In the genomic region with DNA sequence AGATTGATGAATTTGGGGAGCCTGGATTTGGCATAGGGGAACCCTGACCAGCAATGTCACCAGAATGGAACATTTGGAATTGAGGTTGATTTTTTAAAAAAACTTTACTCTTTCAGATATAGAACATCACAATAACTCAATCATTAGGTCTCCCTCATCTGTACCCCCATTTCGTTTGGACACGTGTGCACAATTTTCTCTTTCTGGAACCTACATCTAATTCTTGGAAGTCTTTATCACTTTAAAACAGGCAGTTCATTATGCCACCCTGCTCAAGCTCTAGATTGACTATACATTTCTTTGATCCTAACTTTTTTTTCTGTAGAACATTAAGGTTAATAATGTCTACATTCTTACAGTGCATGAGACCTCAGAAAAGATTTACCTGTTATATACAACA, we compare ENCODE assay signal across 18 cellular contexts. TPM values are rescaled to one million over a fixed set of nuclear protein-coding genes. Genes with fewer than 3 reads are reported as not detected.
DNase-seq lines count a peak whose midpoint lies in the region; ATAC-seq and TF ChIP-seq lines count a peak whose summit lies in the region.
"Had no signal": no experiment of that assay in that cellular context is flagged by ENCODE, and none has a peak within 500 bp of the region (broad histone marks: within the 10 kb centered on the region; RNA-seq: fewer than 3 reads in every experiment).

No MANE protein-coding gene starts in this region.

- H3K36me3 ChIP-seq in ACC112 (ENCODE audit: insufficient read depth, low read length): no peaks in the 10 kb centered on the region
- H3K36me3 ChIP-seq in SJSA1: no peaks in the 10 kb centered on the region
- H3K36me3 ChIP-seq in esophagus muscularis mucosa: no peaks in the 10 kb centered on the region
- H3K36me3 ChIP-seq in skeletal muscle satellite cell (ENCODE audit: insufficient read depth, low read length): no peaks in the 10 kb centered on the region
- H3K36me3 ChIP-seq: left lung had no signal

- peaks cover 2% of the 10 kb centered on the region for H3K27me3 Mint-ChIP-seq in activated T-cell treated with anti-CD3 and anti-CD28 coated beads, Interleukin-2, amount 50 U/mL, for 4 hours (ENCODE audit: low read depth)
- H3K27me3 Mint-ChIP-seq: CD4-positive, alpha-beta T cell had no signal

- peak overlapping the region; percentile 56 for H3K4me2 ChIP-seq in skeletal muscle satellite cell (ENCODE audit: low read length)

- H3K4me3 ChIP-seq in ACC112 (ENCODE audit: low read depth, low read length) (no peak overlapping the region), SJSA1 (no peak overlapping the region), esophagus muscularis mucosa (no peak overlapping the region), skeletal muscle satellite cell (ENCODE audit: low read length) (no peak overlapping the region)
- H3K4me3 ChIP-seq: left lung, skin epidermis had no signal

- no peaks in the 10 kb centered on the region for H3K9me3 Mint-ChIP-seq in activated T-cell treated with anti-CD3 and anti-CD28 coated beads, Interleukin-2, amount 50 U/mL, for 4 hours
- H3K9me3 Mint-ChIP-seq: activated naive CD4-positive, alpha-beta T cell treated with anti-CD3 and anti-CD28 coated beads for 36 hours; CD4-positive, alpha-beta T cell; IgD-negative memory B cell had no signal

- ATAC-seq in activated T-cell treated with anti-CD3 and anti-CD28 coated beads, Interleukin-2, amount 50 U/mL, for 4 hours: no peak
- ATAC-seq in HG02759 (IDR thresholded peaks at IDR 0.05; ENCODE audit: unreplicated experiment): no peak
- ATAC-seq: Right ventricle myocardium inferior had no signal

- H3K27ac ChIP-seq in ACC112 (ENCODE audit: low read depth, low read length) (peak overlapping the region; percentile 78), SJSA1 (0 out of 2 replicates have a peak overlapping the region, but pooled peaks have one; percentile 55), esophagus muscularis mucosa (replicated peaks in 1 of 4) (peak overlapping the region; percentile 80 to 99 (median 96))

- no peaks in the 10 kb centered on the region for H3K36me3 Mint-ChIP-seq in activated T-cell treated with anti-CD3 and anti-CD28 coated beads, Interleukin-2, amount 50 U/mL, for 4 hours (ENCODE audit: insufficient read depth)

- DNase-seq in SJSA1 (ENCODE audit: low read depth in 1 of 2, low spot score in 2 of 2) (no peak), esophagus muscularis mucosa (ENCODE audit: extremely low spot score) (no peak), NCI-H524 (lab: John Stamatoyannopoulos, UW) (no peak), glomerular visceral epithelial cell (ENCODE audit: extremely low spot score) (no peak)
- DNase-seq in activated T-cell treated with anti-CD3 and anti-CD28 coated beads, Interleukin-2, amount 50 U/mL, for 4 hours: no peak
- DNase-seq: activated naive CD4-positive, alpha-beta T cell treated with anti-CD3 and anti-CD28 coated beads for 36 hours; activated T-cell treated with anti-CD3 and anti-CD28 coated beads for 4 hours; CD4-positive, alpha-beta T cell; left lung; NCI-H1694; stimulated activated CD4-positive, alpha-beta T cell treated with anti-CD3 and anti-CD28 coated beads, Interleukin-4, amount 100 ng/mL, for 24 hours had no signal

- H2AFZ ChIP-seq in ACC112 (ENCODE audit: low read length, unreplicated experiment): peak overlapping the region; percentile 34

- TF ChIP-seq CTCF in esophagus muscularis mucosa (IDR thresholded peaks at IDR 0.05): no peak

- H3K4me3 Mint-ChIP-seq in activated T-cell treated with anti-CD3 and anti-CD28 coated beads, Interleukin-2, amount 50 U/mL, for 4 hours: no peak overlapping the region
- H3K4me3 Mint-ChIP-seq: activated naive CD4-positive, alpha-beta T cell treated with anti-CD3 and anti-CD28 coated beads for 36 hours; CD4-positive, alpha-beta T cell had no signal

- H3K9ac ChIP-seq in skeletal muscle satellite cell (ENCODE audit: low read depth, low read length): peak overlapping the region; percentile 44
- H3K9ac ChIP-seq: parathyroid adenoma had no signal

- H3K79me2 ChIP-seq in ACC112 (ENCODE audit: control insufficient read depth, insufficient read depth, low read length, unreplicated experiment): peaks cover 1% of the 10 kb centered on the region
- H3K79me2 ChIP-seq: parathyroid adenoma had no signal

- TF ChIP-seq EP300 in esophagus muscularis mucosa (IDR thresholded peaks at IDR 0.05): no peak

- TF ChIP-seq POLR2A in esophagus muscularis mucosa (IDR thresholded peaks at IDR 0.05; ENCODE audit: low read depth): no peak

- H3K4me1 ChIP-seq in ACC112 (ENCODE audit: control insufficient read depth, insufficient read depth, low read length, unreplicated experiment): peaks cover 29% of the 10 kb centered on the region
- H3K4me1 ChIP-seq in SJSA1 (replicated peaks): peaks cover 27% of the 10 kb centered on the region
- peaks cover 35 to 61% (median 55%) of the 10 kb centered on the region in 4 donors for H3K4me1 ChIP-seq in esophagus muscularis mucosa
- H3K4me1 ChIP-seq in skeletal muscle satellite cell (ENCODE audit: control insufficient read depth, insufficient read depth, low read length): peaks cover 36% of the 10 kb centered on the region

- H3K9me3 ChIP-seq in SJSA1 (replicated peaks) (no peaks in the 10 kb centered on the region), esophagus muscularis mucosa (no peaks in the 10 kb centered on the region), skeletal muscle satellite cell (replicated peaks; ENCODE audit: low read length) (no peaks in the 10 kb centered on the region)
- H3K9me3 ChIP-seq: left lung had no signal

- WGBS in esophagus muscularis mucosa: 81% methylated on average over 2 of the region's 2 CpGs

- intact Hi-C loops in esophagus muscularis mucosa (cut with DNase I): loop anchor here (5.0 kb wide), 2 partner anchors 218 to 327 kb away; a partner anchor contains a TSS

- H3K27me3 ChIP-seq in ACC112 (ENCODE audit: insufficient read depth, low read length): no peaks in the 10 kb centered on the region
- H3K27me3 ChIP-seq in SJSA1 (replicated peaks): peaks cover 5% of the 10 kb centered on the region
- H3K27me3 ChIP-seq in esophagus muscularis mucosa: no peaks in the 10 kb centered on the region
- H3K27me3 ChIP-seq in skeletal muscle satellite cell (ENCODE audit: control insufficient read depth, insufficient read depth, low read length): no peaks in the 10 kb centered on the region

- peaks cover 15% of the 10 kb centered on the region for H3K4me1 Mint-ChIP-seq in activated T-cell treated with anti-CD3 and anti-CD28 coated beads, Interleukin-2, amount 50 U/mL, for 4 hours (ENCODE audit: low read depth)

RNA-seq across cellular contexts. Expression of a gene that starts 3.7 kb away (rescaled TPM):
- 0.81 and 4.7 TPM in 2 replicates for total RNA-seq in SJSA1 (2014; rRNA removed; shearing (Covaris generic))
- 10 to 100 TPM; 62.9 to 97.2 (median 74.2) TPM for total RNA-seq in esophagus muscularis mucosa
- 13.5 and 19.3 TPM in 2 replicates for total RNA-seq in skeletal muscle satellite cell (2012; rRNA removed)
- 1 to 10 TPM; 3.5 to 5.0 (median 3.5) TPM for total RNA-seq in activated T-cell treated with anti-CD3 and anti-CD28 coated beads, Interleukin-2, amount 50 U/mL, for 4 hours

Comparison
In these comparisons a context has a peak if more than half of its experiments do, and no peak if none do; other contexts are left out.
1. RNA of a gene that starts 3.7 kb away (total RNA-seq): 62.9 to 97.2 TPM in esophagus muscularis mucosa; 0.81 to 4.7 TPM in SJSA1 and 3.5 to 5.0 TPM in activated T-cell treated with anti-CD3 and anti-CD28 coated beads, Interleukin-2, amount 50 U/mL, for 4 hours; every median in the first group is over 10 times any median in the second.
2. Peak in every context shown above with its lines, with median percentiles within 50 percentile points of each other: H3K27ac ChIP-seq.